8 cellular contexts compared by ENCODE assay signal in the genomic region with DNA sequence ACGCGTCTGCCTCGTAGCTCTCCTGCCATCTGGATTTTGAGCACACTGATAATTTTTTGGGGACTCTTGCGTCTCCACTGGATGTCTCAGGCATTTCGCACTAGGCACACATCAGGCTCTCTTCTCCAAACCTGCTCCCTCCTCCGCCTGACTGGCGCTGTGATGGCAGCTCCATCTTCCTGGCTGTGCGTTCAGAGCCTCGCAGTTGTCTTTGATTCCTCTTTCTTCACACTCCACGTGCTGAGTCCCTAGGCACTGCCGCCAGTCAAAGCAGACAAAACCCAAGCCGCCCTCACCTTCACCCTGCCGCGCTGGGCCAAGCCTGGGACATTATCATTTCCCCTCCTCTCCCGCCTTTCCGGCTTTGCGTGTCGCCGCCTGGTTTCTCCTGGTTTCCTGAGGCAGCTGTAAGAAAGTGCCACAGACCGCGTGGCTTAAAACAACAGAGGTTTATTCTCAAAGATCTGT. TPM values are rescaled to one million over a fixed set of nuclear protein-coding genes. Genes with fewer than 3 reads are reported as not detected.
DNase-seq lines count a peak whose midpoint lies in the region; ATAC-seq and TF ChIP-seq lines count a peak whose summit lies in the region.

No MANE protein-coding gene starts in this region.

- ATAC-seq in GM21825 (IDR thresholded peaks at IDR 0.05; ENCODE audit: unreplicated experiment): peak; percentile 24
- ATAC-seq in T-cell (replicated peaks in 1 of 4): peak; percentile 8 to 39 (median 26)
- ATAC-seq in lung (ENCODE audit: insufficient read depth, low FRiP score): peak; percentile 16

- peak overlapping the region; percentile 77 to 90 for H3K27ac Mint-ChIP-seq in T-cell
- H3K27ac Mint-ChIP-seq in stimulated activated naive CD8-positive, alpha-beta T cell treated with anti-CD3 and anti-CD28 coated beads, Interleukin-15, Interleukin-2, amounts not matched to agents 100 ng/mL and 50 ng/mL, for 24 hours: peak overlapping the region; percentile 97

- peaks cover 0 to 11% of the 10 kb centered on the region in 2 donors for H3K36me3 ChIP-seq in lung (ENCODE audit: control insufficient read depth in 2 of 2, insufficient read depth in 2 of 2, low read length in 2 of 2)

- 0% methylated on average over 21 of the region's 21 CpGs for WGBS in lung, 2 donors

- CTCF ChIA-PET in T-cell (lab: Charles Lee): interaction anchor here (0.9 to 1.3 kb wide), 3 partner anchors 8 to 102 kb away, joined by 3 to 11 read pairs (median 3); a partner anchor contains a TSS

- peaks cover 41 to 47% (median 47%) of the 10 kb centered on the region in 3 donors for H3K4me1 Mint-ChIP-seq in T-cell
- peaks cover 47% of the 10 kb centered on the region for H3K4me1 Mint-ChIP-seq in stimulated activated naive CD8-positive, alpha-beta T cell treated with anti-CD3 and anti-CD28 coated beads, Interleukin-15, Interleukin-2, amounts not matched to agents 100 ng/mL and 50 ng/mL, for 24 hours (ENCODE audit: low read depth)

- H3K4me3 Mint-ChIP-seq in T-cell: peak overlapping the region; percentile 91 to 94 (median 93)
- H3K4me3 Mint-ChIP-seq in stimulated activated naive CD8-positive, alpha-beta T cell treated with anti-CD3 and anti-CD28 coated beads, Interleukin-15, Interleukin-2, amounts not matched to agents 100 ng/mL and 50 ng/mL, for 24 hours: peak overlapping the region; percentile 100

- POLR2A ChIA-PET in T-cell (lab: Charles Lee): interaction anchor here (0.6 to 0.7 kb wide), 3 partner anchors 9 to 97 kb away, joined by 3 read pairs; no protein-coding TSS in a partner anchor

- no peaks in the 10 kb centered on the region for H3K9me3 ChIP-seq in lung (ENCODE audit: control insufficient read depth in 2 of 2, insufficient read depth in 1 of 2, low read length in 1 of 2)

- H3K27me3 Mint-ChIP-seq in T-cell: peaks cover 0 to 3% of the 10 kb centered on the region in 2 donors
- H3K27me3 Mint-ChIP-seq in stimulated activated naive CD8-positive, alpha-beta T cell treated with anti-CD3 and anti-CD28 coated beads, Interleukin-15, Interleukin-2, amounts not matched to agents 100 ng/mL and 50 ng/mL, for 24 hours: peaks cover 4% of the 10 kb centered on the region

- peaks cover 0 to 10% of the 10 kb centered on the region in 2 donors for H3K4me1 ChIP-seq in lung (ENCODE audit: control insufficient read depth in 2 of 2, insufficient read depth in 2 of 2, low read length in 2 of 2)

- peaks cover 5% of the 10 kb centered on the region for H3K36me3 Mint-ChIP-seq in T-cell
- peaks cover 41% of the 10 kb centered on the region for H3K36me3 Mint-ChIP-seq in stimulated activated naive CD8-positive, alpha-beta T cell treated with anti-CD3 and anti-CD28 coated beads, Interleukin-15, Interleukin-2, amounts not matched to agents 100 ng/mL and 50 ng/mL, for 24 hours (ENCODE audit: low read depth)

- DNase-seq in NCI-H82 (lab: John Stamatoyannopoulos, UW) (peak; percentile 62), NCI-H82 treated with DMSO at 0.1 percent for 48 hours (lab: John Stamatoyannopoulos, UW; ENCODE audit: unreplicated experiment) (no peak), T-cell (peak in 23 of 34 experiments; percentile 2 to 52 (median 17)), dedifferentiated amniotic fluid mesenchymal stem cell (ENCODE audit: extremely low spot score) (peak; percentile 22), lung (ENCODE audit: low spot score) (no peak)
- peak; percentile 27 for DNase-seq in Jurkat, Clone E6-1 (ENCODE audit: low read depth, low spot score)

- peak overlapping the region; percentile 69 to 93 for H3K27ac ChIP-seq in lung (ENCODE audit: low read depth in 1 of 2, low read length in 1 of 2)

- TF ChIP-seq CTCF in lung (IDR thresholded peaks at IDR 0.05; ENCODE audit: control extremely low read depth, extremely low read depth): no peak

- no peaks in the 10 kb centered on the region for H3K9me3 Mint-ChIP-seq in T-cell
- no peaks in the 10 kb centered on the region for H3K9me3 Mint-ChIP-seq in stimulated activated naive CD8-positive, alpha-beta T cell treated with anti-CD3 and anti-CD28 coated beads, Interleukin-15, Interleukin-2, amounts not matched to agents 100 ng/mL and 50 ng/mL, for 24 hours

- no peaks in the 10 kb centered on the region for H3K27me3 ChIP-seq in lung (ENCODE audit: control insufficient read depth, insufficient read depth)

- H3K4me3 ChIP-seq in Jurkat, Clone E6-1 (ENCODE audit: low read length): peak overlapping the region; percentile 90
- H3K4me3 ChIP-seq in lung: peak overlapping the region; percentile 99

RNA-seq across cellular contexts. Expression of a gene that starts 0.8 kb away (rescaled TPM):
- 82.8 TPM for polyA plus RNA-seq in Jurkat, Clone E6-1 (2012; ENCODE audit: insufficient read depth, insufficient read length)
- total RNA-seq in T-cell (10 to 100 TPM; 18.8 to 42.6 (median 33.6) TPM), lung (10 to 100 TPM; 14.0 to 21.2 TPM)
- 10 to 100 TPM; 19.6 to 69.7 TPM for polyA plus RNA-seq in lung

RNA-seq across cellular contexts. Expression of a gene that starts 32.1 kb away (rescaled TPM):
- not detected for polyA plus RNA-seq in Jurkat, Clone E6-1 (2012; ENCODE audit: insufficient read depth, insufficient read length)
- total RNA-seq in T-cell: 1 to 10 TPM in 2 of 5 donors, under 1 TPM in 2, not detected in 1; 0.46 to 1.2 (median 0.87) TPM
- 1 to 10 TPM; 2.8 to 4.3 TPM for total RNA-seq in lung
- 1 to 10 TPM in 1 of 2 donors, under 1 TPM in 1; 0.85 to 2.4 TPM for polyA plus RNA-seq in lung

Comparison
In these comparisons a context has a peak if more than half of its experiments do, and no peak if none do; other contexts are left out.
1. DNase-seq: peak in NCI-H82 (single experiment), Jurkat, Clone E6-1 (single experiment), T-cell (23 of 34) and dedifferentiated amniotic fluid mesenchymal stem cell (single experiment); none in NCI-H82 treated with DMSO at 0.1 percent for 48 hours (single experiment) and lung (single experiment).
2. Peak in every context shown above with its lines, with median percentiles within 50 percentile points of each other: ATAC-seq.